34 cellular contexts compared by ENCODE assay signal in genomic region chr4:20185103-20185502, GRCh38.
"Had no signal": no experiment of that assay in that cellular context is flagged by ENCODE, and none has a peak within 500 bp of the region (broad histone marks: within the 10 kb centered on the region; RNA-seq: fewer than 3 reads in every experiment).

No MANE protein-coding gene starts in this region.

- H3K36me3 ChIP-seq: MG63 had no signal

- H3K4me2 ChIP-seq: KMS-11 had no signal

- H3K9ac ChIP-seq: KMS-11 had no signal

- H3K27ac ChIP-seq: KMS-11 had no signal

- H3K9me3 ChIP-seq: MG63 had no signal

- H3K27me3 ChIP-seq: MG63 had no signal

- DNase-seq: Karpas-422, Kasumi-1, KG1, MG63, MM.1S, MV-4-11, NCI-H1048, NCI-H1092, NCI-H1092 treated with DMSO at 0.1 percent for 48 hours, NCI-H1105, NCI-H1105 treated with DMSO at 0.1 percent for 48 hours, NCI-H1417, NCI-H1417 treated with DMSO at 0.1 percent for 48 hours, NCI-H1436, NCI-H1436 treated with DMSO at 0.1 percent for 48 hours, NCI-H146, NCI-H1694, NCI-H1694 treated with DMSO at 0.1 percent for 48 hours, NCI-H187, NCI-H187 treated with DMSO at 0.1 percent for 48 hours, NCI-H1930, NCI-H2029, NCI-H2029 treated with DMSO at 0.1 percent for 48 hours, NCI-H2081, NCI-H2081 treated with DMSO at 0.1 percent for 48 hours, NCI-H2107, NCI-H2171, NCI-H2171 treated with DMSO at 0.1 percent for 48 hours, NCI-H2227 treated with DMSO at 0.1 percent for 48 hours, NCI-H226, NCI-H345, NCI-H446, NCI-H446 treated with DMSO at 0.1 percent for 48 hours had no signal

- H3K4me3 ChIP-seq: MG63 had no signal
